21 cellular contexts compared by ENCODE assay signal in genomic region chr19:49415102-49415809, GRCh38. TPM values are rescaled to one million over a fixed set of nuclear protein-coding genes. Genes with fewer than 3 reads are reported as not detected.
DNase-seq lines count a peak whose midpoint lies in the region; ATAC-seq, FAIRE-seq and TF ChIP-seq lines count a peak whose summit lies in the region.
"Had no signal": no experiment of that assay in that cellular context is flagged by ENCODE, and none has a peak within 500 bp of the region (broad histone marks: within the 10 kb centered on the region; RNA-seq: fewer than 3 reads in every experiment).

No MANE protein-coding gene starts in this region.

- TF ChIP-seq CTCF in GM06990 (IDR thresholded peaks at IDR 0.05; ENCODE audit: insufficient read depth, low read length, poor library complexity, severe bottlenecking): no peak
- TF ChIP-seq CTCF in K562 (IDR thresholded peaks at IDR 0.05 in 2 of 3, conservative IDR thresholded peaks at IDR 0.05 in 1 of 3; ENCODE audit: insufficient read depth in 2 of 3, low read depth in 1 of 3, low read length in 3 of 3): no peak
- TF ChIP-seq CTCF in neural progenitor cell (IDR thresholded peaks at IDR 0.05): no peak
- TF ChIP-seq CTCF in H9 (conservative IDR thresholded peaks at IDR 0.05): no peak

- H4K5ac ChIP-seq in H9 (ENCODE audit: insufficient read length, low read depth, low read length): no peak overlapping the region

- peaks cover 5% of the 10 kb centered on the region for H3K23me2 ChIP-seq in H9 (ENCODE audit: insufficient read length, low read depth, low read length, poor library complexity, severe bottlenecking)

- H3K18ac ChIP-seq in H9 (ENCODE audit: insufficient read length, low read depth, low read length): no peak overlapping the region

- CTCF ChIA-PET in K562 (lab: Yijun Ruan, JAX; ENCODE audit: low intra/inter-chr PET ratio): no interaction called here

- H3K14ac ChIP-seq in H9 (ENCODE audit: insufficient read depth, low read length): no peak overlapping the region

- no peaks in the 10 kb centered on the region for H4K20me1 ChIP-seq in K562 (replicated peaks; ENCODE audit: control insufficient read depth, insufficient read depth, low read length)
- H4K20me1 ChIP-seq in neural progenitor cell (ENCODE audit: low read depth): no peaks in the 10 kb centered on the region
- no peaks in the 10 kb centered on the region for H4K20me1 ChIP-seq in H9 (ENCODE audit: control insufficient read depth, insufficient read depth, insufficient read length)

- no peak overlapping the region; the same call in 2 of the 3 replicates for H3K27ac ChIP-seq in K562 (ENCODE audit: extremely low read depth, low read depth, low read length)
- no peak overlapping the region for H3K27ac ChIP-seq in neural progenitor cell
- no peak overlapping the region for H3K27ac ChIP-seq in H9 (ENCODE audit: insufficient read length, low read depth, low read length)
- H3K27ac ChIP-seq: epithelial cell of prostate, heart right ventricle, ovary, spleen had no signal

- H3K56ac ChIP-seq in H9 (ENCODE audit: insufficient read length, low read depth, low read length): no peak overlapping the region

- no TSS peak for BruUV-seq in K562 (replicated peaks; lab: Mats Ljungman, UMichigan)

- H3K9me3 Mint-ChIP-seq in neural progenitor cell (peaks cover 2% of the 10 kb centered on the region), H9 (no peaks in the 10 kb centered on the region; a peak in 1 of 5 replicates)
- H3K9me3 Mint-ChIP-seq: stimulated activated naive CD8-positive, alpha-beta T cell treated with anti-CD3 and anti-CD28 coated beads, Interleukin-15, amount 100 ng/mL, for 72 hours had no signal

- H3K36me3 ChIP-seq in GM06990 (ENCODE audit: control insufficient read depth, insufficient read depth, low read length) (no peaks in the 10 kb centered on the region), H7 (replicated peaks; ENCODE audit: control insufficient read depth, insufficient read depth, low read length) (no peaks in the 10 kb centered on the region), K562 (ENCODE audit: control insufficient read depth, insufficient read depth, low read length) (no peaks in the 10 kb centered on the region), neural progenitor cell (no peaks in the 10 kb centered on the region)
- H3K36me3 ChIP-seq: heart right ventricle, ovary, spleen had no signal

- no peaks in the 10 kb centered on the region for H3K9me3 ChIP-seq in K562 (replicated peaks; ENCODE audit: control insufficient read depth, insufficient read depth, low read depth, low read length)
- H3K9me3 ChIP-seq in neural progenitor cell (ENCODE audit: low read depth): no peaks in the 10 kb centered on the region
- H3K9me3 ChIP-seq in H9 (ENCODE audit: control insufficient read depth, low read depth, low read length): no peaks in the 10 kb centered on the region
- H3K9me3 ChIP-seq: heart right ventricle, ovary, spleen had no signal

- peaks cover 16 to 36% of the 10 kb centered on the region in 2 experiments for H3K4me1 ChIP-seq in K562 (replicated peaks in 1 of 2; ENCODE audit: control insufficient read depth in 2 of 2, insufficient read depth in 2 of 2, low read length in 2 of 2)
- H3K4me1 ChIP-seq in neural progenitor cell: peaks cover 40% of the 10 kb centered on the region
- H3K4me1 ChIP-seq in H9 (ENCODE audit: insufficient read depth, low read length): no peaks in the 10 kb centered on the region

- H2AK5ac ChIP-seq in H9 (ENCODE audit: insufficient read length, low read length): no peak overlapping the region

- H3K36me3 Mint-ChIP-seq in neural progenitor cell (no peaks in the 10 kb centered on the region), H9 (ENCODE audit: insufficient read depth in 1 of 3, low read depth in 3 of 3) (no peaks in the 10 kb centered on the region; a peak in 1 of 7 replicates)

- TF ChIP-seq RAD21 in K562 (CRISPR knock-in tag; conservative IDR thresholded peaks at IDR 0.05 in 1 of 2, IDR thresholded peaks at IDR 0.05 in 1 of 2): no peak

- H2BK5ac ChIP-seq in H9 (ENCODE audit: insufficient read length, low read length): no peak overlapping the region

- no peak overlapping the region for H2BK20ac ChIP-seq in H9 (ENCODE audit: low read depth, low read length, poor library complexity, severe bottlenecking)

- peaks cover 9% of the 10 kb centered on the region for H3F3A ChIP-seq in neural progenitor cell (ENCODE audit: low read depth)

- H3K27me3 Mint-ChIP-seq in neural progenitor cell (ENCODE audit: insufficient read depth, low read depth) (peaks cover 42% of the 10 kb centered on the region), H9 (ENCODE audit: low read depth) (peaks cover 18% of the 10 kb centered on the region)

- no peak for FAIRE-seq in K562 (lab: Jason Lieb, UNC)

- POLR2A ChIA-PET in K562 (lab: Yijun Ruan, JAX): interaction anchor here (0.7 to 1.3 kb wide), 4 partner anchors 9 to 596 kb away, joined by 3 to 5 read pairs (median 3); no protein-coding TSS in a partner anchor

- in situ Hi-C loops in K562 (cut with MboI): no loop called here

- H3K4me2 ChIP-seq in K562 (ENCODE audit: insufficient read depth, low read length) (no peak overlapping the region), neural progenitor cell (no peak overlapping the region), H9 (ENCODE audit: insufficient read depth, insufficient read length, low read length) (no peak overlapping the region)

- TF ChIP-seq EP300 in K562 (IDR thresholded peaks at IDR 0.05; ENCODE audit: low read length): no peak

- peak; percentile 42 for ATAC-seq in K562
- ATAC-seq in GM19328 (IDR thresholded peaks at IDR 0.05; ENCODE audit: unreplicated experiment): no peak
- ATAC-seq in GM19467 (IDR thresholded peaks at IDR 0.05; ENCODE audit: unreplicated experiment): no peak
- ATAC-seq: stimulated activated naive CD8-positive, alpha-beta T cell treated with anti-CD3 and anti-CD28 coated beads, Interleukin-15, amount 100 ng/mL, for 72 hours; T-helper 17 cell had no signal

- no peak overlapping the region for H3T11ph ChIP-seq in H9 (ENCODE audit: low read length)

- H3K9me1 ChIP-seq in K562 (ENCODE audit: control insufficient read depth, insufficient read depth, low read length): no peaks in the 10 kb centered on the region

- no peak overlapping the region for H2BK120ac ChIP-seq in H9 (ENCODE audit: low read depth, low read length, poor library complexity, severe bottlenecking)

- H3K4me3 Mint-ChIP-seq in neural progenitor cell: peak overlapping the region; percentile 50
- no peak overlapping the region for H3K4me3 Mint-ChIP-seq in H9
- H3K4me3 Mint-ChIP-seq: stimulated activated naive CD8-positive, alpha-beta T cell treated with anti-CD3 and anti-CD28 coated beads, Interleukin-15, amount 100 ng/mL, for 72 hours; T-helper 17 cell had no signal

- H2AFZ ChIP-seq in K562 (ENCODE audit: low read depth, low read length): peak overlapping the region; percentile 86
- H2AFZ ChIP-seq in neural progenitor cell (replicated peaks): no peak overlapping the region
- no peak overlapping the region for H2AFZ ChIP-seq in H9 (ENCODE audit: low read length)

- H3K27ac Mint-ChIP-seq in neural progenitor cell: peak overlapping the region; percentile 15
- H3K27ac Mint-ChIP-seq in H9: peak overlapping the region in 1 of 3 experiments; percentile 37; a peak in 2 of 7 replicates
- H3K27ac Mint-ChIP-seq: T-helper 17 cell had no signal

- DNase-seq in GM06990 (ENCODE audit: extremely low read depth, insufficient read length) (peak; percentile 82), H7 (peak; percentile 64), K562 (ENCODE audit: extremely low read depth in 1 of 4, low spot score in 3 of 4) (no peak), neural progenitor cell (ENCODE audit: low spot score) (no peak), H9 (no peak)
- DNase-seq in stimulated activated CD4-positive, alpha-beta T cell treated with anti-CD3 and anti-CD28 coated beads, Interleukin-4, amount 100 ng/mL, for 1 hour: no peak
- DNase-seq: activated CD4-positive, CD25-positive, alpha-beta regulatory T cell treated with anti-CD3 and anti-CD28 coated beads, Interleukin-2, amount 50 U/mL, for 72 hours; activated gamma-delta T cell treated with Interleukin-2 at 50 U/mL for 16 hours; HCEC 1CT; heart right ventricle; NCI-H1417; NK-92 treated with Interleukin-12 subunit alpha and Interleukin-12 subunit beta, amount 100 ng/mL, for 24 hours; ovary; SHP77; spleen; stimulated activated naive CD8-positive, alpha-beta T cell treated with anti-CD3 and anti-CD28 coated beads, Interleukin-15, amount 100 ng/mL, for 72 hours; T-helper 17 cell had no signal

- no peaks in the 10 kb centered on the region for H3K79me2 ChIP-seq in K562 (ENCODE audit: control insufficient read depth, insufficient read depth, low read length)
- H3K79me2 ChIP-seq in neural progenitor cell (ENCODE audit: low read depth): no peaks in the 10 kb centered on the region
- no peaks in the 10 kb centered on the region for H3K79me2 ChIP-seq in H9 (ENCODE audit: insufficient read depth, low read length)

- intact Hi-C loops in K562 (cut with micrococcal nuclease): no loop called here

- H2BK15ac ChIP-seq in H9 (ENCODE audit: low read depth, low read length): no peak overlapping the region

- no peak overlapping the region for H4K8ac ChIP-seq in H9 (replicated peaks; ENCODE audit: insufficient read length, low read depth, low read length)

- no peak overlapping the region for H3K4ac ChIP-seq in H9 (ENCODE audit: low read depth, low read length)

- peak overlapping the region in 1 of 2 experiments; percentile 83; a peak in 2 of 4 replicates for H3K9ac ChIP-seq in K562 (ENCODE audit: insufficient read depth in 1 of 2, low read depth in 2 of 2, low read length in 2 of 2)
- H3K9ac ChIP-seq in neural progenitor cell: no peak overlapping the region
- H3K9ac ChIP-seq in H9 (ENCODE audit: extremely low read depth, insufficient read length, low read length): no peak overlapping the region

- peaks cover 22% of the 10 kb centered on the region for H3K4me1 Mint-ChIP-seq in neural progenitor cell
- peaks cover 54 to 69% of the 10 kb centered on the region in 2 experiments for H3K4me1 Mint-ChIP-seq in H9

- no peaks in the 10 kb centered on the region for H3K79me1 ChIP-seq in H9 (ENCODE audit: insufficient read depth, low read depth, low read length, poor library complexity, severe bottlenecking)

- H2BK12ac ChIP-seq in H9 (ENCODE audit: insufficient read length, low read depth, low read length): no peak overlapping the region

- no peak overlapping the region for H3K23ac ChIP-seq in H9 (ENCODE audit: insufficient read length, low read depth, low read length)

- H3K27me3 ChIP-seq in GM06990 (replicated peaks; ENCODE audit: control insufficient read depth, insufficient read depth, low read length) (no peaks in the 10 kb centered on the region), H7 (ENCODE audit: control insufficient read depth, insufficient read depth, low read length) (peaks cover 6% of the 10 kb centered on the region; the same call in 1 of the 2 replicates), K562 (ENCODE audit: control insufficient read depth in 2 of 2, insufficient read depth in 2 of 2, low read length in 2 of 2) (no peaks in the 10 kb centered on the region), neural progenitor cell (peaks cover 18% of the 10 kb centered on the region), H9 (ENCODE audit: insufficient read depth, low read length) (no peaks in the 10 kb centered on the region)
- H3K27me3 ChIP-seq: ovary had no signal

- no peak for TF ChIP-seq POLR2A in K562 (conservative IDR thresholded peaks at IDR 0.05)

- H3K4me3 ChIP-seq in GM06990 (replicated peaks; ENCODE audit: low read depth, low read length): no peak overlapping the region
- no peak overlapping the region for H3K4me3 ChIP-seq in H7 (ENCODE audit: insufficient read depth, low read depth, low read length)
- no peak overlapping the region for H3K4me3 ChIP-seq in K562
- no peak overlapping the region for H3K4me3 ChIP-seq in neural progenitor cell
- H3K4me3 ChIP-seq: heart right ventricle, ovary, spleen had no signal

- 46% methylated on average over 15 of the region's 15 CpGs for WGBS in K562 (ENCODE audit: insufficient coverage, low coverage, missing lambda C conversion rate)
- WGBS in H9 (ENCODE audit: extremely low coverage, insufficient read length, low lambda C conversion rate): no CpG with 5 or more reads among the region's 15 CpGs

- H4K91ac ChIP-seq in H9 (ENCODE audit: insufficient read length, low read depth, low read length): no peak overlapping the region

RNA-seq across cellular contexts. Expression of gene PTH2, which starts 8.0 kb away (rescaled TPM):
- total RNA-seq in H7 (2014; rRNA removed; shearing (Covaris generic)): not detected in 2 replicates
- total RNA-seq in K562 (2011; cell fraction: chromatin; rRNA removed; ENCODE audit: low replicate concordance): not detected in 2 replicates
- total RNA-seq in K562 (2011; cell fraction: nucleolus; rRNA removed): not detected in 2 replicates
- total RNA-seq in K562 (2011; cell fraction: nucleoplasm; rRNA removed): not detected in 2 replicates
- 0.61 TPM in 1 of 2 replicates, not detected in the other for total RNA-seq in K562 (2014; rRNA removed)
- not detected in 2 replicates for total RNA-seq in K562 (2014; rRNA removed; fragmentation: Illumina TruSeq; extraction: Trizol)
- not detected in 2 replicates for total RNA-seq in K562 (2015; rRNA removed; fragmentation: Illumina TruSeq; extraction: Trizol)
- 0.60 and 1.3 TPM in 2 replicates for total RNA-seq in K562 (2021)
- polyA plus RNA-seq in K562 (2011; rRNA removed): not detected in 2 replicates
- polyA plus RNA-seq in K562 (2011; cell fraction: cytosol; rRNA removed): 0.29 and 0.64 TPM in 2 replicates
- 0.70 TPM in 1 of 2 replicates, not detected in the other for polyA plus RNA-seq in K562 (2011; cell fraction: nucleus; rRNA removed)
- polyA plus RNA-seq in K562 (2012): 0.39 TPM in 1 of 2 replicates, not detected in the other
- not detected in 2 replicates for polyA plus RNA-seq in K562 (2014; fragmentation: Illumina TruSeq; extraction: Trizol)
- polyA plus RNA-seq in K562 (2014; fragmentation: Nextera tagmentation; extraction: Ambion mirVana): not detected
- polyA plus RNA-seq in K562 (2014; rRNA removed): not detected in 2 replicates
- not detected in 2 replicates for polyA minus RNA-seq in K562 (2011; rRNA and poly(A)+ RNA removed)
- not detected in 2 replicates for polyA minus RNA-seq in K562 (2011; cell fraction: cytosol; rRNA and poly(A)+ RNA removed)
- polyA minus RNA-seq in K562 (2011; cell fraction: nucleus; rRNA and poly(A)+ RNA removed): not detected in 2 replicates
- not detected in 2 replicates for total RNA-seq in neural progenitor cell (ENCODE audit: low replicate concordance)
- total RNA-seq in H9 (2021): 0.92 and 0.96 TPM in 2 replicates
- total RNA-seq: heart right ventricle, mononuclear cell, ovary, spleen, T-helper 17 cell had no signal
- polyA plus RNA-seq: heart right ventricle, ovary, spleen had no signal

RNA-seq across cellular contexts. Expression of gene GFY, which starts 9.9 kb away (rescaled TPM):
- total RNA-seq in H7 (2014; rRNA removed; shearing (Covaris generic)): not detected in 2 replicates
- total RNA-seq in K562 (2011; cell fraction: chromatin; rRNA removed; ENCODE audit: low replicate concordance): 1.3 and 1.6 TPM in 2 replicates
- 0.67 and 0.92 TPM in 2 replicates for total RNA-seq in K562 (2011; cell fraction: nucleolus; rRNA removed)
- total RNA-seq in K562 (2011; cell fraction: nucleoplasm; rRNA removed): 0.92 and 1.2 TPM in 2 replicates
- total RNA-seq in K562 (2014; rRNA removed) (0.12 TPM in 1 of 2 replicates, not detected in the other), K562 (2014; rRNA removed; fragmentation: Illumina TruSeq; extraction: Trizol) (not detected in 2 replicates), K562 (2015; rRNA removed; fragmentation: Illumina TruSeq; extraction: Trizol) (0.07 TPM in 1 of 2 replicates, not detected in the other), K562 (2021) (0.11 TPM in 1 of 2 replicates, not detected in the other), neural progenitor cell (ENCODE audit: low replicate concordance) (0.09 TPM in 1 of 2 replicates, not detected in the other), H9 (2021) (1.1 and 1.3 TPM in 2 replicates)
- polyA plus RNA-seq in K562 (2011; rRNA removed) (0.19 and 0.26 TPM in 2 replicates), K562 (2014; fragmentation: Illumina TruSeq; extraction: Trizol) (0.33 and 0.40 TPM in 2 replicates), K562 (2014; fragmentation: Nextera tagmentation; extraction: Ambion mirVana) (under 1 TPM in 1 of 2 experiments, not detected in 1; 0.06 TPM), K562 (2014; rRNA removed) (0.11 and 0.33 TPM in 2 replicates)
- polyA plus RNA-seq in K562 (2011; cell fraction: cytosol; rRNA removed): 0.18 and 0.30 TPM in 2 replicates
- 1.8 and 2.6 TPM in 2 replicates for polyA plus RNA-seq in K562 (2011; cell fraction: nucleus; rRNA removed)
- 0.33 and 0.53 TPM in 2 replicates for polyA plus RNA-seq in K562 (2012)
- not detected in 2 replicates for polyA minus RNA-seq in K562 (2011; rRNA and poly(A)+ RNA removed)
- not detected in 2 replicates for polyA minus RNA-seq in K562 (2011; cell fraction: cytosol; rRNA and poly(A)+ RNA removed)
- polyA minus RNA-seq in K562 (2011; cell fraction: nucleus; rRNA and poly(A)+ RNA removed): 0.27 and 0.56 TPM in 2 replicates
- total RNA-seq: heart right ventricle, mononuclear cell, ovary, spleen, T-helper 17 cell had no signal
- polyA plus RNA-seq: ovary, spleen had no signal

RNA-seq across cellular contexts. Expression of gene SLC17A7, which starts 26.1 kb away (rescaled TPM):
- total RNA-seq in H7 (2014; rRNA removed; shearing (Covaris generic)): 0.14 and 0.26 TPM in 2 replicates
- 9.2 and 13.8 TPM in 2 replicates for total RNA-seq in K562 (2011; cell fraction: chromatin; rRNA removed; ENCODE audit: low replicate concordance)
- 11.8 and 13.3 TPM in 2 replicates for total RNA-seq in K562 (2011; cell fraction: nucleolus; rRNA removed)
- total RNA-seq in K562 (2011; cell fraction: nucleoplasm; rRNA removed): 16.4 and 22.1 TPM in 2 replicates
- total RNA-seq in K562 (2014; rRNA removed) (2.4 and 3.2 TPM in 2 replicates), K562 (2014; rRNA removed; fragmentation: Illumina TruSeq; extraction: Trizol) (1.1 TPM in 2 replicates), K562 (2015; rRNA removed; fragmentation: Illumina TruSeq; extraction: Trizol) (1.4 TPM in 2 replicates), K562 (2021) (9.2 and 9.9 TPM in 2 replicates), neural progenitor cell (ENCODE audit: low replicate concordance) (1.4 TPM in 2 replicates), H9 (2021) (1.1 and 1.3 TPM in 2 replicates)
- polyA plus RNA-seq in K562 (2011; rRNA removed) (4.8 and 7.0 TPM in 2 replicates), K562 (2014; fragmentation: Illumina TruSeq; extraction: Trizol) (12.8 and 15.7 TPM in 2 replicates), K562 (2014; fragmentation: Nextera tagmentation; extraction: Ambion mirVana) (1 to 10 TPM; 1.7 to 1.8 TPM), K562 (2014; rRNA removed) (5.5 and 5.7 TPM in 2 replicates)
- polyA plus RNA-seq in K562 (2011; cell fraction: cytosol; rRNA removed): 9.6 and 10.2 TPM in 2 replicates
- polyA plus RNA-seq in K562 (2011; cell fraction: nucleus; rRNA removed): 8.6 TPM in 2 replicates
- polyA plus RNA-seq in K562 (2012): 6.9 and 8.3 TPM in 2 replicates
- polyA minus RNA-seq in K562 (2011; rRNA and poly(A)+ RNA removed): 4.4 and 4.6 TPM in 2 replicates
- 3.5 and 3.8 TPM in 2 replicates for polyA minus RNA-seq in K562 (2011; cell fraction: cytosol; rRNA and poly(A)+ RNA removed)
- polyA minus RNA-seq in K562 (2011; cell fraction: nucleus; rRNA and poly(A)+ RNA removed): 1.8 and 2.4 TPM in 2 replicates
- total RNA-seq: mononuclear cell, T-helper 17 cell had no signal

RNA-seq across cellular contexts. Expression of gene KASH5, which starts 27.2 kb away (rescaled TPM):
- 0.21 and 0.26 TPM in 2 replicates for total RNA-seq in H7 (2014; rRNA removed; shearing (Covaris generic))
- 0.84 and 1.3 TPM in 2 replicates for total RNA-seq in K562 (2011; cell fraction: chromatin; rRNA removed; ENCODE audit: low replicate concordance)
- 1.0 and 1.8 TPM in 2 replicates for total RNA-seq in K562 (2011; cell fraction: nucleolus; rRNA removed)
- 0.44 and 0.61 TPM in 2 replicates for total RNA-seq in K562 (2011; cell fraction: nucleoplasm; rRNA removed)
- total RNA-seq in K562 (2014; rRNA removed) (0.36 and 0.78 TPM in 2 replicates), K562 (2014; rRNA removed; fragmentation: Illumina TruSeq; extraction: Trizol) (0.26 and 0.44 TPM in 2 replicates), K562 (2015; rRNA removed; fragmentation: Illumina TruSeq; extraction: Trizol) (0.07 and 0.41 TPM in 2 replicates), K562 (2021) (0.20 and 0.60 TPM in 2 replicates), neural progenitor cell (ENCODE audit: low replicate concordance) (0.59 TPM in 1 of 2 replicates, not detected in the other), H9 (2021) (0.39 TPM in 1 of 2 replicates, not detected in the other)
- polyA plus RNA-seq in K562 (2011; rRNA removed) (0.60 and 0.70 TPM in 2 replicates), K562 (2014; fragmentation: Illumina TruSeq; extraction: Trizol) (0.19 and 0.31 TPM in 2 replicates), K562 (2014; fragmentation: Nextera tagmentation; extraction: Ambion mirVana) (under 1 TPM in 1 of 2 experiments, not detected in 1; 0.13 TPM), K562 (2014; rRNA removed) (0.84 and 3.2 TPM in 2 replicates)
- 0.54 and 1.3 TPM in 2 replicates for polyA plus RNA-seq in K562 (2011; cell fraction: cytosol; rRNA removed)
- polyA plus RNA-seq in K562 (2011; cell fraction: nucleus; rRNA removed): 1.9 and 2.2 TPM in 2 replicates
- polyA plus RNA-seq in K562 (2012): 0.44 and 1.5 TPM in 2 replicates
- polyA minus RNA-seq in K562 (2011; rRNA and poly(A)+ RNA removed): 0.12 and 0.14 TPM in 2 replicates
- polyA minus RNA-seq in K562 (2011; cell fraction: cytosol; rRNA and poly(A)+ RNA removed): not detected in 2 replicates
- polyA minus RNA-seq in K562 (2011; cell fraction: nucleus; rRNA and poly(A)+ RNA removed): not detected in 2 replicates
- total RNA-seq: heart right ventricle, mononuclear cell had no signal
- polyA plus RNA-seq: heart right ventricle had no signal

RNA-seq across cellular contexts. Expression of gene PIH1D1, which starts 36.4 kb away (rescaled TPM):
- 172 and 194 TPM in 2 replicates for total RNA-seq in H7 (2014; rRNA removed; shearing (Covaris generic))
- 153 and 228 TPM in 2 replicates for total RNA-seq in K562 (2011; cell fraction: chromatin; rRNA removed; ENCODE audit: low replicate concordance)
- 123 and 143 TPM in 2 replicates for total RNA-seq in K562 (2011; cell fraction: nucleolus; rRNA removed)
- total RNA-seq in K562 (2011; cell fraction: nucleoplasm; rRNA removed): 145 and 152 TPM in 2 replicates
- total RNA-seq in K562 (2014; rRNA removed) (224 and 233 TPM in 2 replicates), K562 (2014; rRNA removed; fragmentation: Illumina TruSeq; extraction: Trizol) (102 and 112 TPM in 2 replicates), K562 (2015; rRNA removed; fragmentation: Illumina TruSeq; extraction: Trizol) (120 and 125 TPM in 2 replicates), K562 (2021) (161 and 164 TPM in 2 replicates), neural progenitor cell (ENCODE audit: low replicate concordance) (133 and 168 TPM in 2 replicates), H9 (2021) (166 and 171 TPM in 2 replicates)
- polyA plus RNA-seq in K562 (2011; rRNA removed) (137 and 156 TPM in 2 replicates), K562 (2014; fragmentation: Illumina TruSeq; extraction: Trizol) (137 and 156 TPM in 2 replicates), K562 (2014; fragmentation: Nextera tagmentation; extraction: Ambion mirVana) (10 to 100 TPM; 26.5 to 48.0 TPM), K562 (2014; rRNA removed) (199 and 221 TPM in 2 replicates)
- 171 and 200 TPM in 2 replicates for polyA plus RNA-seq in K562 (2011; cell fraction: cytosol; rRNA removed)
- 229 and 274 TPM in 2 replicates for polyA plus RNA-seq in K562 (2011; cell fraction: nucleus; rRNA removed)
- polyA plus RNA-seq in K562 (2012): 153 and 156 TPM in 2 replicates
- polyA minus RNA-seq in K562 (2011; rRNA and poly(A)+ RNA removed): 105 and 146 TPM in 2 replicates
- 63.5 and 65.9 TPM in 2 replicates for polyA minus RNA-seq in K562 (2011; cell fraction: cytosol; rRNA and poly(A)+ RNA removed)
- 52.0 and 62.1 TPM in 2 replicates for polyA minus RNA-seq in K562 (2011; cell fraction: nucleus; rRNA and poly(A)+ RNA removed)

Comparison
In these comparisons a context has a peak if more than half of its experiments do, and no peak if none do; other contexts are left out.
1. DNase-seq: peak in GM06990 (single experiment) and H7 (single experiment); none in K562 (0 of 4), neural progenitor cell (single experiment), H9 (single experiment) and stimulated activated CD4-positive, alpha-beta T cell treated with anti-CD3 and anti-CD28 coated beads, Interleukin-4, amount 100 ng/mL, for 1 hour (single experiment).